16 cellular contexts compared by ENCODE assay signal in the genomic region with DNA sequence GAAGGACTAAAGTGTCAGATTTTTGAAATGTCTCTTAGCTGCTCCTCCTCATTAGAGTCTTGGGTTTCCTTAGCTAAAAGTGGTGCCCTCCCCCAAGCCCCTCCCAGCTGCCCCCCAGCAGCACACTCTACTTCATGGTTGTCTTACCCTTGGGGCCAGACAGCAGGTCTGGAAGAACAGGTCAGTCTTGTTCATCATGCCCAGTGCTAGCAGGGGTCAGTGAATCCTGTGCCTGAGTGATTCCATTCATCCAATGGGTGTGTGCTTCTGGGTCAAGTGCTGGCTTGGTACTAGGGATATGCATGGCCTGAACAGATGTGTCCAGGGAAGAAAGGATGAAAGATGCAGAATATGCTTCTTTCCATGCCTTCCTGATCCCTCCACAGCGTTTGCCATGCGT.
A peak's percentile ranks its signal among the peaks of the same experiment; 100 is the strongest.
DNase-seq lines count a peak whose midpoint lies in the region.
"Had no signal": no experiment of that assay in that cellular context is flagged by ENCODE, and none has a peak within 500 bp of the region (broad histone marks: within the 10 kb centered on the region; RNA-seq: fewer than 3 reads in every experiment).

No MANE protein-coding gene starts in this region.

- H3K27ac ChIP-seq in cingulate gyrus (ENCODE audit: low read depth, low read length) (peak overlapping the region; percentile 65), layer of hippocampus (ENCODE audit: low read depth, low read length) (peak overlapping the region; percentile 49), temporal lobe (ENCODE audit: low read depth, low read length) (peak overlapping the region; percentile 88)
- H3K27ac ChIP-seq: 22Rv1, A549, BLaER1 had no signal

- no peaks in the 10 kb centered on the region for H3K27me3 ChIP-seq in layer of hippocampus (ENCODE audit: control insufficient read depth, insufficient read depth, low read length)
- H3K27me3 ChIP-seq: BLaER1 had no signal

- DNase-seq in DMS53 (lab: John Stamatoyannopoulos, UW) (peak; percentile 18), DMS53 treated with DMSO at 0.1 percent for 48 hours (lab: John Stamatoyannopoulos, UW; ENCODE audit: unreplicated experiment) (no peak), NOMO-1 (lab: John Stamatoyannopoulos, UW; ENCODE audit: unreplicated experiment in 2 of 2) (no peak), HUDEP-2 (lab: John Stamatoyannopoulos, UW; ENCODE audit: unreplicated experiment in 76 of 76) (no peak)
- no peak for DNase-seq in stimulated activated CD4-positive, alpha-beta T cell treated with anti-CD3 and anti-CD28 coated beads, Interleukin-4, amount 100 ng/mL, for 1 hour
- DNase-seq: Calu3; CD4-positive, alpha-beta memory T cell; GF-D8; GOT3; H9 had no signal
